18 cellular contexts compared by ENCODE assay signal in genomic region chr1:201354151-201354900, GRCh38. TPM values are rescaled to one million over a fixed set of nuclear protein-coding genes. Genes with fewer than 3 reads are reported as not detected.
A peak's percentile ranks its signal among the peaks of the same experiment; 100 is the strongest.
DNase-seq lines count a peak whose midpoint lies in the region; ATAC-seq, FAIRE-seq and TF ChIP-seq lines count a peak whose summit lies in the region.
"Had no signal": no experiment of that assay in that cellular context is flagged by ENCODE, and none has a peak within 500 bp of the region (broad histone marks: within the 10 kb centered on the region; RNA-seq: fewer than 3 reads in every experiment).

No MANE protein-coding gene starts in this region.

- H2AFZ ChIP-seq in Loucy (ENCODE audit: low read length) (no peak overlapping the region), HepG2 (ENCODE audit: low read length) (no peak overlapping the region)

- WGBS in HepG2 (ENCODE audit: low lambda C conversion rate), result 33% methylated on average over 7 of the region's 9 CpGs

- intact Hi-C loops in HepG2 (cut with micrococcal nuclease; ENCODE audit: unreplicated experiment), result no loop called here

- no peak overlapping the region for H3K4me3 Mint-ChIP-seq in chondrocyte (ENCODE audit: unreplicated experiment)

- H3K9me3 ChIP-seq in Loucy (ENCODE audit: insufficient read depth, low read depth, low read length), result no peaks in the 10 kb centered on the region
- H3K9me3 ChIP-seq in HepG2 (ENCODE audit: low read length), result no peaks in the 10 kb centered on the region

- in situ Hi-C loops in HepG2 (cut with HindIII; ENCODE audit: extremely low pct_ligation_motif_present, low pct_unique_long_range_greater_than_20kb), result no loop called here

- no peaks in the 10 kb centered on the region for H3F3A ChIP-seq in Loucy (ENCODE audit: low read depth)

- TF ChIP-seq EP300 in HepG2 (IDR thresholded peaks at IDR 0.05; ENCODE audit: low read depth in 2 of 2, low read length in 2 of 2) (no peak), HepG2 (CRISPR knock-in tag; IDR thresholded peaks at IDR 0.05; ENCODE audit: borderline replicate concordance) (no peak)

- TF ChIP-seq POLR2A in HepG2 (IDR thresholded peaks at IDR 0.05; ENCODE audit: insufficient read depth in 1 of 2, low read depth in 2 of 2, low read length in 2 of 2), result no peak

- H3K4me3 ChIP-seq in Loucy (ENCODE audit: low read length, poor library complexity, severe bottlenecking) (no peak overlapping the region), HepG2 (replicated peaks in 1 of 3; ENCODE audit: insufficient read depth in 1 of 3, low read depth in 2 of 3, low read length in 3 of 3) (no peak overlapping the region), skin epidermis (no peak overlapping the region)

- no peak for TF ChIP-seq RAD21 in HepG2 (CRISPR knock-in tag; IDR thresholded peaks at IDR 0.05)

- H3K79me2 ChIP-seq in Loucy (ENCODE audit: insufficient read depth, low read length) (no peaks in the 10 kb centered on the region), HepG2 (ENCODE audit: insufficient read depth, low read length) (no peaks in the 10 kb centered on the region)

- H3K4me1 ChIP-seq in Loucy (ENCODE audit: insufficient read depth, low read length, poor library complexity, severe bottlenecking), result no peaks in the 10 kb centered on the region
- H3K4me1 ChIP-seq in HepG2 (ENCODE audit: insufficient read depth, low read length), result no peaks in the 10 kb centered on the region

- H3K9me2 ChIP-seq in Loucy (replicated peaks; ENCODE audit: low read depth, low read length), result no peaks in the 10 kb centered on the region

- ATAC-seq in HepG2 (0 out of 3 replicates have a peak, but pooled peaks have one; percentile 27), HG02642 (IDR thresholded peaks at IDR 0.05; ENCODE audit: poor library complexity, unreplicated experiment) (no peak), HG03460 (IDR thresholded peaks at IDR 0.05; ENCODE audit: unreplicated experiment) (no peak)

- H3K9me3 Mint-ChIP-seq in chondrocyte (ENCODE audit: low read depth), result no peaks in the 10 kb centered on the region

- peaks cover 3% of the 10 kb centered on the region for H3K36me3 Mint-ChIP-seq in chondrocyte (ENCODE audit: low read depth)

- H3K27ac ChIP-seq in HepG2 (ENCODE audit: extremely low read length, insufficient read depth, low read length) (no peak overlapping the region), skin epidermis (peak overlapping the region in 14 of 21 experiments; percentile 0 to 84 (median 53))

- H3K36me3 ChIP-seq in Loucy (ENCODE audit: insufficient read depth, low read length) (no peaks in the 10 kb centered on the region), HepG2 (replicated peaks in 1 of 2; ENCODE audit: control insufficient read depth in 1 of 2, insufficient read depth in 2 of 2, low read length in 2 of 2) (no peaks in the 10 kb centered on the region)

- CTCF ChIA-PET in HepG2 (lab: Yijun Ruan, JAX; ENCODE audit: low intra/inter-chr PET ratio, low total read pairs), result no interaction called here

- POLR2A ChIA-PET in HepG2 (lab: Yijun Ruan, JAX), result no interaction called here

- peak; percentile 19; the same call in 1 of the 2 replicates for TF ChIP-seq CTCF in Loucy (conservative IDR thresholded peaks at IDR 0.05; ENCODE audit: low read length)
- no peak for TF ChIP-seq CTCF in chondrocyte (IDR thresholded peaks at IDR 0.05)
- TF ChIP-seq CTCF in HepG2 (CRISPR knock-in tag; IDR thresholded peaks at IDR 0.05), result no peak

- H3K4me2 ChIP-seq in Loucy (ENCODE audit: low read depth, low read length, poor library complexity, severe bottlenecking) (no peak overlapping the region), HepG2 (ENCODE audit: low read depth, low read length) (no peak overlapping the region)

- BruUV-seq in HepG2 (replicated peaks; lab: Mats Ljungman, UMichigan), result no TSS peak

- H3K9ac ChIP-seq in Loucy (ENCODE audit: low read depth, low read length, poor library complexity, severe bottlenecking) (no peak overlapping the region), HepG2 (ENCODE audit: insufficient read depth, low read depth, low read length) (no peak overlapping the region)

- peaks cover 12% of the 10 kb centered on the region for H3K4me1 Mint-ChIP-seq in chondrocyte (ENCODE audit: low read depth)

- no peak overlapping the region for H3K27ac Mint-ChIP-seq in chondrocyte (ENCODE audit: unreplicated experiment)

- DNase-seq in chondrocyte (ENCODE audit: low spot score) (peak; percentile 71), HepG2 (ENCODE audit: low spot score) (no peak), GM19238 (ENCODE audit: insufficient read length, low spot score) (no peak)
- DNase-seq: DMS153; NCI-H1417 treated with DMSO at 0.1 percent for 48 hours; NCI-H1930; NCI-H2171; NCI-H446; NK-92 treated with Interleukin-12 subunit alpha and Interleukin-12 subunit beta, amount 100 ng/mL, for 24 hours; SIG-M5 had no signal

- peaks cover 17% of the 10 kb centered on the region for H3K27me3 Mint-ChIP-seq in chondrocyte (ENCODE audit: low read depth)

- no peak for FAIRE-seq in HepG2 (lab: Jason Lieb, UNC)
- FAIRE-seq: GM12892, H54, HTR-8/SVneo had no signal

- H4K20me1 ChIP-seq in Loucy (ENCODE audit: insufficient read depth, low read length, poor library complexity, severe bottlenecking), result no peaks in the 10 kb centered on the region
- no peaks in the 10 kb centered on the region for H4K20me1 ChIP-seq in HepG2 (ENCODE audit: insufficient read depth, low read length)

- no peaks in the 10 kb centered on the region for H3K27me3 ChIP-seq in Loucy (ENCODE audit: insufficient read depth, low read length, poor library complexity, severe bottlenecking)
- peaks cover 2 to 26% of the 10 kb centered on the region in 2 experiments for H3K27me3 ChIP-seq in HepG2 (ENCODE audit: control insufficient read depth in 1 of 2, insufficient read depth in 2 of 2, low read length in 2 of 2)

RNA-seq across cellular contexts. Expression of gene TNNT2, which starts 23.2 kb away (rescaled TPM):
- total RNA-seq in chondrocyte (20.3 to 21.6 TPM (median 21.2 TPM) in 3 replicates), HepG2 (2016; rRNA removed; fragmentation: Illumina TruSeq; extraction: Trizol) (0.20 TPM in 1 of 2 replicates, not detected in the other)
- not detected in 2 replicates for total RNA-seq in HepG2 (2016; cell fraction: cytosol; rRNA removed; fragmentation: Illumina TruSeq; extraction: Trizol; ENCODE audit: low read depth)
- 0.17 TPM in 1 of 2 replicates, not detected in the other for total RNA-seq in HepG2 (2016; cell fraction: insoluble cytoplasmic fraction; rRNA removed; fragmentation: Illumina TruSeq; extraction: Trizol)
- not detected in 2 replicates for total RNA-seq in HepG2 (2016; cell fraction: membrane; rRNA removed; fragmentation: Illumina TruSeq; extraction: Trizol)
- 0.71 and 0.88 TPM in 2 replicates for total RNA-seq in HepG2 (2016; cell fraction: nucleus; rRNA removed; fragmentation: Illumina TruSeq; extraction: Trizol)
- 0.63 and 1.3 TPM in 2 replicates for polyA plus RNA-seq in HepG2 (2011; rRNA removed)
- 0.03 and 0.09 TPM in 2 replicates for polyA plus RNA-seq in HepG2 (2011; cell fraction: cytosol; rRNA removed)
- 5.4 and 9.7 TPM in 2 replicates for polyA plus RNA-seq in HepG2 (2011; cell fraction: nucleus; rRNA removed)
- polyA plus RNA-seq in HepG2 (2012), result 3.1 and 5.5 TPM in 2 replicates
- not detected in 2 replicates for polyA plus RNA-seq in HepG2 (2016; cell fraction: cytosol; fragmentation: Illumina TruSeq; extraction: Trizol; ENCODE audit: low read depth)
- polyA plus RNA-seq in HepG2 (2016; cell fraction: insoluble cytoplasmic fraction; fragmentation: Illumina TruSeq; extraction: Trizol; ENCODE audit: low read depth), result not detected in 2 replicates
- not detected in 2 replicates for polyA plus RNA-seq in HepG2 (2016; cell fraction: membrane; fragmentation: Illumina TruSeq; extraction: Trizol; ENCODE audit: low read depth)
- 1.6 TPM in 1 of 2 replicates, not detected in the other for polyA plus RNA-seq in HepG2 (2016; cell fraction: nucleus; fragmentation: Illumina TruSeq; extraction: Trizol; ENCODE audit: insufficient read depth, low read depth)
- polyA minus RNA-seq in HepG2 (2011; rRNA and poly(A)+ RNA removed; ENCODE audit: low replicate concordance), result 0.28 and 1.7 TPM in 2 replicates
- not detected in 2 replicates for polyA minus RNA-seq in HepG2 (2011; cell fraction: cytosol; rRNA and poly(A)+ RNA removed)
- 7.9 and 9.4 TPM in 2 replicates for polyA minus RNA-seq in HepG2 (2011; cell fraction: nucleus; rRNA and poly(A)+ RNA removed)
- total RNA-seq: OCI-LY7 had no signal

RNA-seq across cellular contexts. Expression of gene LAD1, which starts 44.8 kb away (rescaled TPM):
- total RNA-seq in chondrocyte (0.17 to 0.34 TPM in 2 of 3 replicates, not detected in the other), HepG2 (2016; rRNA removed; fragmentation: Illumina TruSeq; extraction: Trizol) (41.2 and 65.6 TPM in 2 replicates)
- 11.0 and 15.5 TPM in 2 replicates for total RNA-seq in HepG2 (2016; cell fraction: cytosol; rRNA removed; fragmentation: Illumina TruSeq; extraction: Trizol; ENCODE audit: low read depth)
- total RNA-seq in HepG2 (2016; cell fraction: insoluble cytoplasmic fraction; rRNA removed; fragmentation: Illumina TruSeq; extraction: Trizol), result 41.4 and 67.3 TPM in 2 replicates
- 26.5 and 29.9 TPM in 2 replicates for total RNA-seq in HepG2 (2016; cell fraction: membrane; rRNA removed; fragmentation: Illumina TruSeq; extraction: Trizol)
- total RNA-seq in HepG2 (2016; cell fraction: nucleus; rRNA removed; fragmentation: Illumina TruSeq; extraction: Trizol), result 43.9 and 47.8 TPM in 2 replicates
- 10.8 and 16.3 TPM in 2 replicates for polyA plus RNA-seq in HepG2 (2011; rRNA removed)
- polyA plus RNA-seq in HepG2 (2011; cell fraction: cytosol; rRNA removed), result 9.4 and 9.8 TPM in 2 replicates
- polyA plus RNA-seq in HepG2 (2011; cell fraction: nucleus; rRNA removed), result 11.5 and 21.4 TPM in 2 replicates
- 18.4 and 19.1 TPM in 2 replicates for polyA plus RNA-seq in HepG2 (2012)
- 11.7 and 13.7 TPM in 2 replicates for polyA plus RNA-seq in HepG2 (2016; cell fraction: cytosol; fragmentation: Illumina TruSeq; extraction: Trizol; ENCODE audit: low read depth)
- polyA plus RNA-seq in HepG2 (2016; cell fraction: insoluble cytoplasmic fraction; fragmentation: Illumina TruSeq; extraction: Trizol; ENCODE audit: low read depth), result 55.2 and 58.0 TPM in 2 replicates
- polyA plus RNA-seq in HepG2 (2016; cell fraction: membrane; fragmentation: Illumina TruSeq; extraction: Trizol; ENCODE audit: low read depth), result 25.4 and 27.9 TPM in 2 replicates
- polyA plus RNA-seq in HepG2 (2016; cell fraction: nucleus; fragmentation: Illumina TruSeq; extraction: Trizol; ENCODE audit: insufficient read depth, low read depth), result 64.1 and 70.5 TPM in 2 replicates
- 0.16 and 19.5 TPM in 2 replicates for polyA minus RNA-seq in HepG2 (2011; rRNA and poly(A)+ RNA removed; ENCODE audit: low replicate concordance)
- 6.4 and 8.8 TPM in 2 replicates for polyA minus RNA-seq in HepG2 (2011; cell fraction: cytosol; rRNA and poly(A)+ RNA removed)
- polyA minus RNA-seq in HepG2 (2011; cell fraction: nucleus; rRNA and poly(A)+ RNA removed), result 22.8 and 27.4 TPM in 2 replicates
- total RNA-seq: OCI-LY7 had no signal

Comparison
In these comparisons a context has a peak if more than half of its experiments do, and no peak if none do; other contexts are left out.
1. RNA of gene TNNT2, which starts 23.2 kb away (total RNA-seq): 20.3 to 21.6 TPM in chondrocyte; 0.17 to 0.88 TPM in HepG2; every median in the first group is over 10 times any median in the second.